Comparison of ENCODE assay signal across 25 cellular contexts in genomic region chr12:28065374-28065773, GRCh38.
DNase-seq lines count a peak whose midpoint lies in the region; ATAC-seq and TF ChIP-seq lines count a peak whose summit lies in the region.
"Had no signal": no experiment of that assay in that cellular context is flagged by ENCODE, and none has a peak within 500 bp of the region (broad histone marks: within the 10 kb centered on the region; RNA-seq: fewer than 3 reads in every experiment).

No MANE protein-coding gene starts in this region.

- no peaks in the 10 kb centered on the region for H3K36me3 ChIP-seq in thoracic aorta
- H3K36me3 ChIP-seq: left ventricle myocardium inferior, neutrophil, prostate gland, thyroid gland had no signal

- peaks cover 14 to 37% of the 10 kb centered on the region in 2 donors for H3K4me1 ChIP-seq in thoracic aorta (ENCODE audit: control insufficient read depth in 1 of 2, low read depth in 2 of 2)
- H3K4me1 ChIP-seq: left ventricle myocardium inferior, prostate gland, thyroid gland had no signal

- H3K9me3 Mint-ChIP-seq in activated T-cell treated with anti-CD3 and anti-CD28 coated beads, Interleukin-2, amount 50 U/mL, for 72 hours, result no peaks in the 10 kb centered on the region
- H3K9me3 Mint-ChIP-seq: activated B cell treated with CpG ODN at 0.5 μM for 24 hours; activated CD4-positive, alpha-beta memory T cell treated with anti-CD3 and anti-CD28 coated beads, Interleukin-2, amount 10 ng/mL, durations not matched to agents 7 days and 5 days; stimulated activated naive CD8-positive, alpha-beta T cell treated with anti-CD3 and anti-CD28 coated beads, Interleukin-15, Interleukin-2, amounts not matched to agents 100 ng/mL and 50 ng/mL, for 24 hours had no signal

- H3K27me3 ChIP-seq in thoracic aorta (replicated peaks; ENCODE audit: insufficient read depth), result no peaks in the 10 kb centered on the region
- H3K27me3 ChIP-seq: neutrophil, thyroid gland had no signal

- H3K9me3 ChIP-seq in thoracic aorta, result no peaks in the 10 kb centered on the region
- H3K9me3 ChIP-seq: neutrophil, prostate gland, thyroid gland had no signal

- peaks cover 7% of the 10 kb centered on the region for H3K27me3 Mint-ChIP-seq in activated T-cell treated with anti-CD3 and anti-CD28 coated beads, Interleukin-2, amount 50 U/mL, for 72 hours (ENCODE audit: low read depth)

- H3K4me1 Mint-ChIP-seq in activated T-cell treated with anti-CD3 and anti-CD28 coated beads, Interleukin-2, amount 50 U/mL, for 72 hours (ENCODE audit: low read depth), result peaks cover 19% of the 10 kb centered on the region
- H3K4me1 Mint-ChIP-seq: activated B cell treated with CpG ODN at 0.5 μM for 24 hours, B cell, naive B cell had no signal

- peak overlapping the region; percentile 29 for H3K4me3 ChIP-seq in thoracic aorta
- H3K4me3 ChIP-seq: left ventricle myocardium inferior, prostate gland, thyroid gland had no signal

- H3K4me3 Mint-ChIP-seq in activated T-cell treated with anti-CD3 and anti-CD28 coated beads, Interleukin-2, amount 50 U/mL, for 72 hours, result peak overlapping the region in 1 of 2 donors; percentile 52
- H3K4me3 Mint-ChIP-seq: activated B cell treated with CpG ODN at 0.5 μM for 24 hours; activated CD4-positive, alpha-beta memory T cell treated with anti-CD3 and anti-CD28 coated beads, Interleukin-2, amount 10 ng/mL, durations not matched to agents 7 days and 5 days; B cell; naive B cell; stimulated activated naive CD8-positive, alpha-beta T cell treated with anti-CD3 and anti-CD28 coated beads, Interleukin-15, Interleukin-2, amounts not matched to agents 100 ng/mL and 50 ng/mL, for 24 hours had no signal

- H3K27ac ChIP-seq in thoracic aorta, result peak overlapping the region; percentile 59
- H3K27ac ChIP-seq: left ventricle myocardium inferior, neutrophil, prostate gland, thyroid gland had no signal

- peak; percentile 90 for ATAC-seq in activated T-cell treated with anti-CD3 and anti-CD28 coated beads, Interleukin-2, amount 50 U/mL, for 72 hours (replicated peaks in 1 of 2)
- ATAC-seq in HG02852 (IDR thresholded peaks at IDR 0.05; ENCODE audit: unreplicated experiment) (peak; percentile 48), thoracic aorta (ENCODE audit: insufficient number of reproducible peaks, low FRiP score, low read depth) (peak; percentile 37), HG03159 (IDR thresholded peaks at IDR 0.05; ENCODE audit: unreplicated experiment) (no peak)

- H3K36me3 Mint-ChIP-seq in activated T-cell treated with anti-CD3 and anti-CD28 coated beads, Interleukin-2, amount 50 U/mL, for 72 hours (ENCODE audit: insufficient read depth in 2 of 2), result no peaks in the 10 kb centered on the region
- H3K36me3 Mint-ChIP-seq: naive B cell had no signal

- peak in 1 of 2 donors; percentile 3 for DNase-seq in activated T-cell treated with anti-CD3 and anti-CD28 coated beads, Interleukin-2, amount 50 U/mL, for 72 hours
- DNase-seq in activated T-cell treated with anti-CD3 and anti-CD28 coated beads, Interleukin-2, amount 50 U/mL, for 48 hours, result no peak
- DNase-seq in dermis blood vessel endothelial cell (peak; percentile 38), thoracic aorta (ENCODE audit: low spot score) (no peak), NCI-H2227 treated with DMSO at 0.1 percent for 48 hours (lab: John Stamatoyannopoulos, UW) (no peak)
- DNase-seq: activated B cell treated with CpG ODN at 0.5 μM for 24 hours; activated CD4-positive, alpha-beta memory T cell treated with anti-CD3 and anti-CD28 coated beads, Interleukin-2, amount 10 ng/mL, durations not matched to agents 7 days and 5 days; DMS153; H7; KG1; left ventricle myocardium inferior; MM.1S; naive B cell; NCI-H1417; NCI-H446; NCI-H82; RPMI8226; stimulated activated CD4-positive, alpha-beta T cell treated with anti-CD3 and anti-CD28 coated beads, Interleukin-15, amount 100 ng/mL, for 24 hours; thyroid gland had no signal

- no peak for TF ChIP-seq CTCF in thoracic aorta (IDR thresholded peaks at IDR 0.05)

- H3K27ac Mint-ChIP-seq in activated T-cell treated with anti-CD3 and anti-CD28 coated beads, Interleukin-2, amount 50 U/mL, for 72 hours, result peak overlapping the region; percentile 90
- H3K27ac Mint-ChIP-seq: activated B cell treated with CpG ODN at 0.5 μM for 24 hours; activated CD4-positive, alpha-beta memory T cell treated with anti-CD3 and anti-CD28 coated beads, Interleukin-2, amount 10 ng/mL, durations not matched to agents 7 days and 5 days; B cell; naive B cell; stimulated activated naive CD8-positive, alpha-beta T cell treated with anti-CD3 and anti-CD28 coated beads, Interleukin-15, Interleukin-2, amounts not matched to agents 100 ng/mL and 50 ng/mL, for 24 hours had no signal
